20 cellular contexts compared by ENCODE assay signal in genomic region chr12:128639089-128639488, GRCh38.
DNase-seq lines count a peak whose midpoint lies in the region; ATAC-seq, FAIRE-seq and TF ChIP-seq lines count a peak whose summit lies in the region.
"Had no signal": no experiment of that assay in that cellular context is flagged by ENCODE, and none has a peak within 500 bp of the region (broad histone marks: within the 10 kb centered on the region; RNA-seq: fewer than 3 reads in every experiment).

No MANE protein-coding gene starts in this region.

- POLR2A ChIA-PET in A549 (lab: Yijun Ruan, JAX), result no interaction called here

- H3K27me3 ChIP-seq in astrocyte (ENCODE audit: insufficient read depth, low read length) (no peaks in the 10 kb centered on the region), neuronal stem cell (ENCODE audit: control insufficient read depth in 3 of 3, insufficient read depth in 3 of 3, low read depth in 1 of 3, low read length in 3 of 3) (no peaks in the 10 kb centered on the region), thyroid gland (no peaks in the 10 kb centered on the region)
- H3K27me3 ChIP-seq: BLaER1 treated with 17β-estradiol and CSF1 and Interleukin-3, amounts not matched to agents 10 nM and 100 nM had no signal

- H3K9me3 ChIP-seq in A549, result no peaks in the 10 kb centered on the region
- H3K9me3 ChIP-seq in astrocyte (ENCODE audit: insufficient read depth, low read depth, low read length), result peaks cover 6% of the 10 kb centered on the region
- no peaks in the 10 kb centered on the region for H3K9me3 ChIP-seq in neuronal stem cell (replicated peaks in 1 of 2; ENCODE audit: control insufficient read depth in 2 of 2, insufficient read depth in 1 of 2, low read depth in 1 of 2, low read length in 2 of 2)
- H3K9me3 ChIP-seq in thyroid gland, result no peaks in the 10 kb centered on the region
- H3K9me3 ChIP-seq: BLaER1 treated with 17β-estradiol and CSF1 and Interleukin-3, amounts not matched to agents 10 nM and 100 nM had no signal

- no peaks in the 10 kb centered on the region for H3K4me1 Mint-ChIP-seq in astrocyte (ENCODE audit: low read depth, unreplicated experiment)
- H3K4me1 Mint-ChIP-seq: B cell, GM23338 had no signal

- H3K27ac Mint-ChIP-seq in astrocyte (ENCODE audit: unreplicated experiment), result no peak overlapping the region
- H3K27ac Mint-ChIP-seq: B cell; CD8-positive, alpha-beta T cell; GM23338 had no signal

- H3K4me1 ChIP-seq in A549 (no peaks in the 10 kb centered on the region), astrocyte (ENCODE audit: insufficient read depth, low read length) (no peaks in the 10 kb centered on the region), neuronal stem cell (ENCODE audit: control insufficient read depth in 2 of 2, insufficient read depth in 1 of 2, low read depth in 1 of 2, low read length in 2 of 2) (peaks cover 0 to 9% of the 10 kb centered on the region in 2 donors), thyroid gland (no peaks in the 10 kb centered on the region)

- H3K18ac ChIP-seq in neuronal stem cell (ENCODE audit: low read length), result no peak overlapping the region

- no peak overlapping the region for H2AK5ac ChIP-seq in neuronal stem cell (ENCODE audit: low read depth, low read length)

- H3K23ac ChIP-seq in neuronal stem cell (ENCODE audit: low read depth, low read length, poor library complexity), result no peak overlapping the region

- H3K27ac ChIP-seq in A549 (no peak overlapping the region), astrocyte (ENCODE audit: low read depth, low read length) (no peak overlapping the region), neuronal stem cell (replicated peaks; ENCODE audit: low read length) (no peak overlapping the region), thyroid gland (no peak overlapping the region)
- H3K27ac ChIP-seq: BLaER1 treated with 17β-estradiol and CSF1 and Interleukin-3, amounts not matched to agents 10 nM and 100 nM had no signal

- TF ChIP-seq RAD21 in A549 (conservative IDR thresholded peaks at IDR 0.05 in 1 of 2, IDR thresholded peaks at IDR 0.05 in 1 of 2), result no peak

- no peak for DNase-seq in A549 (ENCODE audit: low read depth in 1 of 2, low spot score in 1 of 2)
- no peak for DNase-seq in GM18507 (ENCODE audit: extremely low spot score, insufficient read length, low read depth)
- no peak for DNase-seq in astrocyte (ENCODE audit: low read depth)
- DNase-seq in neuronal stem cell (ENCODE audit: low spot score), result no peak
- DNase-seq in NK-92 treated with Interleukin-12 subunit alpha and Interleukin-12 subunit beta, amount 100 ng/mL, for 24 hours (lab: John Stamatoyannopoulos, UW), result no peak
- DNase-seq in thyroid gland, result no peak
- DNase-seq in NCI-H2029 (lab: John Stamatoyannopoulos, UW), result no peak
- DNase-seq: 8988T; Calu3; CD8-positive, alpha-beta T cell; DMS 273 treated with DMSO at 0.1 percent for 48 hours; DMS53; DND-41; EL; H7 had no signal

- H2BK120ac ChIP-seq in neuronal stem cell (ENCODE audit: low read depth, low read length), result no peak overlapping the region

- H3K36me3 ChIP-seq in astrocyte (ENCODE audit: insufficient read depth, low read length) (no peaks in the 10 kb centered on the region), neuronal stem cell (replicated peaks in 1 of 2; ENCODE audit: control insufficient read depth in 2 of 2, insufficient read depth in 2 of 2, low read length in 2 of 2) (no peaks in the 10 kb centered on the region), thyroid gland (no peaks in the 10 kb centered on the region)
- H3K36me3 ChIP-seq: BLaER1 treated with 17β-estradiol and CSF1 and Interleukin-3, amounts not matched to agents 10 nM and 100 nM had no signal

- no peak for ATAC-seq in A549
- ATAC-seq: CD8-positive, alpha-beta T cell; GM23338; HCT116 had no signal

- no peak overlapping the region for H3K14ac ChIP-seq in neuronal stem cell (ENCODE audit: low read length)

- no peaks in the 10 kb centered on the region for H4K20me1 ChIP-seq in astrocyte (ENCODE audit: insufficient read depth, low read length)
- H4K20me1 ChIP-seq: BLaER1 treated with 17β-estradiol and CSF1 and Interleukin-3, amounts not matched to agents 10 nM and 100 nM had no signal

- H2AFZ ChIP-seq in astrocyte (ENCODE audit: low read depth, low read length), result no peak overlapping the region
- no peak overlapping the region for H2AFZ ChIP-seq in neuronal stem cell (ENCODE audit: low read length)
- H2AFZ ChIP-seq: GM23338 had no signal

- no peak overlapping the region for H3K4ac ChIP-seq in neuronal stem cell (ENCODE audit: low read length)

- TF ChIP-seq EP300 in A549 (IDR thresholded peaks at IDR 0.05), result no peak

- H3K4me2 ChIP-seq in A549 (no peak overlapping the region), astrocyte (ENCODE audit: low read length) (no peak overlapping the region), neuronal stem cell (ENCODE audit: insufficient read depth, low read length, poor library complexity, severe bottlenecking) (no peak overlapping the region)
- H3K4me2 ChIP-seq: BLaER1 treated with 17β-estradiol and CSF1 and Interleukin-3, amounts not matched to agents 10 nM and 100 nM; GM23338 had no signal

- TF ChIP-seq CTCF in A549 (IDR thresholded peaks at IDR 0.05) (no peak), astrocyte (IDR thresholded peaks at IDR 0.05; ENCODE audit: insufficient read depth, low read depth, low read length) (no peak), thyroid gland (IDR thresholded peaks at IDR 0.05) (no peak)

- CTCF ChIA-PET in A549 (lab: Yijun Ruan, JAX), result no interaction called here

- peak; percentile 65 for FAIRE-seq in A549 (lab: Jason Lieb, UNC)
- peak; percentile 42 for FAIRE-seq in GM18507 (lab: Jason Lieb, UNC)
- peak; percentile 82 for FAIRE-seq in astrocyte (lab: Jason Lieb, UNC)
- FAIRE-seq: GM12878 had no signal

- no peak overlapping the region for H2BK15ac ChIP-seq in neuronal stem cell (ENCODE audit: low read length)

- intact Hi-C loops in thyroid gland (cut with DNase I), result no loop called here

- no peak overlapping the region for H2BK5ac ChIP-seq in neuronal stem cell (ENCODE audit: low read length)

- TF ChIP-seq POLR2A in A549 (IDR thresholded peaks at IDR 0.05; ENCODE audit: low read length) (no peak), thyroid gland (IDR thresholded peaks at IDR 0.05) (no peak)

- H3K4me3 ChIP-seq in A549 (no peak overlapping the region), astrocyte (ENCODE audit: insufficient read depth, low read depth, low read length) (no peak overlapping the region), neuronal stem cell (ENCODE audit: low read length in 2 of 2) (peak overlapping the region in 1 of 2 donors; percentile 37), thyroid gland (replicated peaks in 1 of 3) (no peak overlapping the region)
- H3K4me3 ChIP-seq: BLaER1 treated with 17β-estradiol and CSF1 and Interleukin-3, amounts not matched to agents 10 nM and 100 nM; GM12878; GM23338 had no signal

- H3K9ac ChIP-seq in astrocyte (ENCODE audit: low read length), result no peak overlapping the region
- H3K9ac ChIP-seq in neuronal stem cell (ENCODE audit: low read depth, low read length, poor library complexity), result peak overlapping the region; percentile 55
- H3K9ac ChIP-seq: BLaER1 treated with 17β-estradiol and CSF1 and Interleukin-3, amounts not matched to agents 10 nM and 100 nM had no signal

- no peak overlapping the region for H4K8ac ChIP-seq in neuronal stem cell (ENCODE audit: low read depth, low read length)

- no peaks in the 10 kb centered on the region for H3K36me3 Mint-ChIP-seq in astrocyte (ENCODE audit: low read depth, unreplicated experiment)
- H3K36me3 Mint-ChIP-seq: CD8-positive, alpha-beta T cell had no signal

- no peaks in the 10 kb centered on the region for H3K79me2 ChIP-seq in astrocyte (ENCODE audit: insufficient read depth, low read length)

- H2BK12ac ChIP-seq in neuronal stem cell (ENCODE audit: low read length), result peak overlapping the region; percentile 27

- no peaks in the 10 kb centered on the region for H3K27me3 Mint-ChIP-seq in astrocyte (ENCODE audit: low read depth, unreplicated experiment)
- H3K27me3 Mint-ChIP-seq: B cell had no signal

- no peaks in the 10 kb centered on the region for H3K79me1 ChIP-seq in neuronal stem cell (ENCODE audit: low read depth, low read length)

- peaks cover 10% of the 10 kb centered on the region for H3K9me3 Mint-ChIP-seq in astrocyte (ENCODE audit: unreplicated experiment)
- H3K9me3 Mint-ChIP-seq: CD8-positive, alpha-beta T cell had no signal

- no peak overlapping the region for H4K91ac ChIP-seq in neuronal stem cell (ENCODE audit: low read depth, low read length, poor library complexity)

- H3K4me3 Mint-ChIP-seq in astrocyte (ENCODE audit: unreplicated experiment), result no peak overlapping the region
- H3K4me3 Mint-ChIP-seq: B cell; CD8-positive, alpha-beta T cell; GM23338 had no signal

TF ChIP-seq in A549, 52 proteins besides CTCF, POLR2A, EP300 and RAD21:
- TF ChIP-seq ZC3H11A (IDR thresholded peaks at IDR 0.05) (no peak), HMGXB4 (CRISPR knock-in tag; IDR thresholded peaks at IDR 0.05; ENCODE audit: borderline replicate concordance) (no peak), SREBF2 (IDR thresholded peaks at IDR 0.05) (no peak)
TF ChIP-seq in A549: peak in this region for 0.
